1 cellular context compared by ENCODE assay signal in the genomic region with DNA sequence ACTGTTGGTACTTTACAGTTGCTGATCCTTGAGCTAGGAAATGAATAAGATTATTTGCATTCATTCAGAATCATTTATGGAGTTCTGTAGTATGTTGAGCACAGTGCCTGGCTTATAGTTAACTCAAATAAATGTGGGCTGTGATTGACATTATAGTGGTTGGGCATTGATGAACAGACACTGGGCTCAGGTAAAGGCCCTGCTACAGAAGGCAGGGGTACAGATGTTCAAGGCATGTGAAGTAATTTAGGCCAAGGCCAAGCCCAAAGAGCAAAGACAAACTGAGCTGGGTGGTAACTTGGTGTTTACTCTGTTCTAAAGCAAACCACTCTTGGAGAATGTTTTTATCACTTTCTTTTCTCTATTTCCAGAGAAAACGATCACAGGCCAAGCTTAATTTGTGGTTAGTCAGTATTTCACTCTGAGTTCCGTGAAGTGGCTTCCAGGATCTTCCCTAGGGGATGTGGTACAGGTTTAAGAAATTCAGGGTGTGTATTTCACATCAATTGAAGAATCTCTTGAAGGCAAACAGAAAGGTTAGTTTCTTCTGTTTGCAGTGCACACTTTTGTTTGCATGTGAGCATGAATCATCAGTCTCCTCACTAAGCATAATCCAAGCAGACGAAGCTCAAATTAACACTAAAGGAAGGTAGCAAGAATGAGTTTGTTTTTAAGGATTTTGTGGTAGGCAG.
TF ChIP-seq lines count a peak whose summit lies in the region.

No MANE protein-coding gene starts in this region.

TF ChIP-seq in HepG2, 621 proteins besides CTCF, POLR2A, EP300 and RAD21 (continued from another document and continues in another):
- TF ChIP-seq RORA (CRISPR knock-in tag; IDR thresholded peaks at IDR 0.05) (peak; percentile 96; the same call in 1 of the 2 replicates), MIER2 (CRISPR knock-in tag; IDR thresholded peaks at IDR 0.05) (no peak), ZNF205 (CRISPR knock-in tag; IDR thresholded peaks at IDR 0.05) (0 out of 2 replicates have a peak, but pooled peaks have one; percentile 55), ZBTB21 (CRISPR knock-in tag; IDR thresholded peaks at IDR 0.05) (no peak), HHEX (CRISPR knock-in tag; IDR thresholded peaks at IDR 0.05) (no peak), SOX5 (CRISPR knock-in tag; IDR thresholded peaks at IDR 0.05; ENCODE audit: borderline replicate concordance) (peak; percentile 36; the same call in 1 of the 2 replicates), ZNF883 (CRISPR knock-in tag; IDR thresholded peaks at IDR 0.05; ENCODE audit: not compliant biosample characterization) (no peak), ISL2 (CRISPR knock-in tag; IDR thresholded peaks at IDR 0.05) (peak; percentile 53; the same call in 1 of the 2 replicates), RFXANK (CRISPR knock-in tag; IDR thresholded peaks at IDR 0.05) (no peak), IKZF1 (IDR thresholded peaks at IDR 0.05) (no peak), ZNF350 (CRISPR knock-in tag; IDR thresholded peaks at IDR 0.05; ENCODE audit: borderline replicate concordance, low read depth) (no peak), ZNF34 (CRISPR knock-in tag; IDR thresholded peaks at IDR 0.05; ENCODE audit: borderline replicate concordance) (no peak), SKI (IDR thresholded peaks at IDR 0.05; ENCODE audit: partially characterized antibody) (no peak), RCOR2 (CRISPR knock-in tag; IDR thresholded peaks at IDR 0.05) (peak; percentile 51; the same call in 1 of the 2 replicates), ZNF484 (CRISPR knock-in tag; IDR thresholded peaks at IDR 0.05; ENCODE audit: borderline replicate concordance, low read depth) (no peak), ZFP36 (IDR thresholded peaks at IDR 0.05; ENCODE audit: borderline replicate concordance, low read depth, low read length, partially characterized antibody) (no peak), MEIS2 (CRISPR knock-in tag; IDR thresholded peaks at IDR 0.05) (no peak), ZSCAN29 (CRISPR knock-in tag; conservative IDR thresholded peaks at IDR 0.05) (no peak), NR2F1 (CRISPR knock-in tag; IDR thresholded peaks at IDR 0.05) (peak; percentile 14 to 83; a peak in 3 of 4 replicates), FOXA3 (CRISPR knock-in tag; IDR thresholded peaks at IDR 0.05) (peak; percentile 69), ZNF234 (CRISPR knock-in tag; conservative IDR thresholded peaks at IDR 0.05) (no peak), MBD4 (IDR thresholded peaks at IDR 0.05; ENCODE audit: borderline replicate concordance, low read length) (no peak), MAF1 (CRISPR knock-in tag; IDR thresholded peaks at IDR 0.05; ENCODE audit: borderline replicate concordance) (no peak), ZNF329 (CRISPR knock-in tag; IDR thresholded peaks at IDR 0.05; ENCODE audit: low read depth) (no peak), ZNF768 (CRISPR knock-in tag; IDR thresholded peaks at IDR 0.05) (no peak), TMF1 (CRISPR knock-in tag; IDR thresholded peaks at IDR 0.05; ENCODE audit: low read depth) (no peak), PHF8 (CRISPR knock-in tag; IDR thresholded peaks at IDR 0.05) (no peak)
- TF ChIP-seq, protein P1, sequence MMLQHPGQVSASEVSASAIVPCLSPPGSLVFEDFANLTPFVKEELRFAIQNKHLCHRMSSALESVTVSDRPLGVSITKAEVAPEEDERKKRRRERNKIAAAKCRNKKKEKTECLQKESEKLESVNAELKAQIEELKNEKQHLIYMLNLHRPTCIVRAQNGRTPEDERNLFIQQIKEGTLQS (CRISPR knock-in tag; IDR thresholded peaks at IDR 0.05) = peak; percentile 80; the same call in 1 of the 2 replicates
- TF ChIP-seq, protein P2, sequence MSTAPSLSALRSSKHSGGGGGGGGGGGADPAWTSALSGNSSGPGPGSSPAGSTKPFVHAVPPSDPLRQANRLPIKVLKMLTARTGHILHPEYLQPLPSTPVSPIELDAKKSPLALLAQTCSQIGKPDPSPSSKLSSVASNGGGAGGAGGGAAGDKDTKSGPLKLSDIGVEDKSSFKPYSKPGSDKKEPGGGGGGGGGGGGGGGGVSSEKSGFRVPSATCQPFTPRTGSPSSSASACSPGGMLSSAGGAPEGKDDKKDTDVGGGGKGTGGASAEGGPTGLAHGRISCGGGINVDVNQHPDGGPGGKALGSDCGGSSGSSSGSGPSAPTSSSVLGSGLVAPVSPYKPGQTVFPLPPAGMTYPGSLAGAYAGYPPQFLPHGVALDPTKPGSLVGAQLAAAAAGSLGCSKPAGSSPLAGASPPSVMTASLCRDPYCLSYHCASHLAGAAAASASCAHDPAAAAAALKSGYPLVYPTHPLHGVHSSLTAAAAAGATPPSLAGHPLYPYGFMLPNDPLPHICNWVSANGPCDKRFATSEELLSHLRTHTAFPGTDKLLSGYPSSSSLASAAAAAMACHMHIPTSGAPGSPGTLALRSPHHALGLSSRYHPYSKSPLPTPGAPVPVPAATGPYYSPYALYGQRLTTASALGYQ (CRISPR knock-in tag; IDR thresholded peaks at IDR 0.05) = no peak
- TF ChIP-seq, protein P3, sequence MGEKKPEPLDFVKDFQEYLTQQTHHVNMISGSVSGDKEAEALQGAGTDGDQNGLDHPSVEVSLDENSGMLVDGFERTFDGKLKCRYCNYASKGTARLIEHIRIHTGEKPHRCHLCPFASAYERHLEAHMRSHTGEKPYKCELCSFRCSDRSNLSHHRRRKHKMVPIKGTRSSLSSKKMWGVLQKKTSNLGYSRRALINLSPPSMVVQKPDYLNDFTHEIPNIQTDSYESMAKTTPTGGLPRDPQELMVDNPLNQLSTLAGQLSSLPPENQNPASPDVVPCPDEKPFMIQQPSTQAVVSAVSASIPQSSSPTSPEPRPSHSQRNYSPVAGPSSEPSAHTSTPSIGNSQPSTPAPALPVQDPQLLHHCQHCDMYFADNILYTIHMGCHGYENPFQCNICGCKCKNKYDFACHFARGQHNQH (CRISPR knock-in tag; IDR thresholded peaks at IDR 0.05) = no peak
- TF ChIP-seq, protein P4, sequence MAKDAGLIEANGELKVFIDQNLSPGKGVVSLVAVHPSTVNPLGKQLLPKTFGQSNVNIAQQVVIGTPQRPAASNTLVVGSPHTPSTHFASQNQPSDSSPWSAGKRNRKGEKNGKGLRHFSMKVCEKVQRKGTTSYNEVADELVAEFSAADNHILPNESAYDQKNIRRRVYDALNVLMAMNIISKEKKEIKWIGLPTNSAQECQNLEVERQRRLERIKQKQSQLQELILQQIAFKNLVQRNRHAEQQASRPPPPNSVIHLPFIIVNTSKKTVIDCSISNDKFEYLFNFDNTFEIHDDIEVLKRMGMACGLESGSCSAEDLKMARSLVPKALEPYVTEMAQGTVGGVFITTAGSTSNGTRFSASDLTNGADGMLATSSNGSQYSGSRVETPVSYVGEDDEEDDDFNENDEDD (CRISPR knock-in tag; IDR thresholded peaks at IDR 0.05; ENCODE audit: borderline replicate concordance) = no peak
- TF ChIP-seq, protein P5, sequence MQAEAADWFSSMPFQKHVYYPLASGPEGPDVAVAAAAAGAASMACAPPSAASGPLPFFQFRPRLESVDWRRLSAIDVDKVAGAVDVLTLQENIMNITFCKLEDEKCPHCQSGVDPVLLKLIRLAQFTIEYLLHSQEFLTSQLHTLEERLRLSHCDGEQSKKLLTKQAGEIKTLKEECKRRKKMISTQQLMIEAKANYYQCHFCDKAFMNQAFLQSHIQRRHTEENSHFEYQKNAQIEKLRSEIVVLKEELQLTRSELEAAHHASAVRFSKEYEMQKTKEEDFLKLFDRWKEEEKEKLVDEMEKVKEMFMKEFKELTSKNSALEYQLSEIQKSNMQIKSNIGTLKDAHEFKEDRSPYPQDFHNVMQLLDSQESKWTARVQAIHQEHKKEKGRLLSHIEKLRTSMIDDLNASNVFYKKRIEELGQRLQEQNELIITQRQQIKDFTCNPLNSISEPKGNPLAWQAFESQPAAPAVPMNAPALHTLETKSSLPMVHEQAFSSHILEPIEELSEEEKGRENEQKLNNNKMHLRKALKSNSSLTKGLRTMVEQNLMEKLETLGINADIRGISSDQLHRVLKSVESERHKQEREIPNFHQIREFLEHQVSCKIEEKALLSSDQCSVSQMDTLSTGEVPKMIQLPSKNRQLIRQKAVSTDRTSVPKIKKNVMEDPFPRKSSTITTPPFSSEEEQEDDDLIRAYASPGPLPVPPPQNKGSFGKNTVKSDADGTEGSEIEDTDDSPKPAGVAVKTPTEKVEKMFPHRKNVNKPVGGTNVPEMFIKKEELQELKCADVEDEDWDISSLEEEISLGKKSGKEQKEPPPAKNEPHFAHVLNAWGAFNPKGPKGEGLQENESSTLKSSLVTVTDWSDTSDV (CRISPR knock-in tag; IDR thresholded peaks at IDR 0.05) = no peak
- TF ChIP-seq, protein P6, sequence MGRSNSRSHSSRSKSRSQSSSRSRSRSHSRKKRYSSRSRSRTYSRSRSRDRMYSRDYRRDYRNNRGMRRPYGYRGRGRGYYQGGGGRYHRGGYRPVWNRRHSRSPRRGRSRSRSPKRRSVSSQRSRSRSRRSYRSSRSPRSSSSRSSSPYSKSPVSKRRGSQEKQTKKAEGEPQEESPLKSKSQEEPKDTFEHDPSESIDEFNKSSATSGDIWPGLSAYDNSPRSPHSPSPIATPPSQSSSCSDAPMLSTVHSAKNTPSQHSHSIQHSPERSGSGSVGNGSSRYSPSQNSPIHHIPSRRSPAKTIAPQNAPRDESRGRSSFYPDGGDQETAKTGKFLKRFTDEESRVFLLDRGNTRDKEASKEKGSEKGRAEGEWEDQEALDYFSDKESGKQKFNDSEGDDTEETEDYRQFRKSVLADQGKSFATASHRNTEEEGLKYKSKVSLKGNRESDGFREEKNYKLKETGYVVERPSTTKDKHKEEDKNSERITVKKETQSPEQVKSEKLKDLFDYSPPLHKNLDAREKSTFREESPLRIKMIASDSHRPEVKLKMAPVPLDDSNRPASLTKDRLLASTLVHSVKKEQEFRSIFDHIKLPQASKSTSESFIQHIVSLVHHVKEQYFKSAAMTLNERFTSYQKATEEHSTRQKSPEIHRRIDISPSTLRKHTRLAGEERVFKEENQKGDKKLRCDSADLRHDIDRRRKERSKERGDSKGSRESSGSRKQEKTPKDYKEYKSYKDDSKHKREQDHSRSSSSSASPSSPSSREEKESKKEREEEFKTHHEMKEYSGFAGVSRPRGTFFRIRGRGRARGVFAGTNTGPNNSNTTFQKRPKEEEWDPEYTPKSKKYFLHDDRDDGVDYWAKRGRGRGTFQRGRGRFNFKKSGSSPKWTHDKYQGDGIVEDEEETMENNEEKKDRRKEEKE (IDR thresholded peaks at IDR 0.05) = no peak
- TF ChIP-seq, protein P7, sequence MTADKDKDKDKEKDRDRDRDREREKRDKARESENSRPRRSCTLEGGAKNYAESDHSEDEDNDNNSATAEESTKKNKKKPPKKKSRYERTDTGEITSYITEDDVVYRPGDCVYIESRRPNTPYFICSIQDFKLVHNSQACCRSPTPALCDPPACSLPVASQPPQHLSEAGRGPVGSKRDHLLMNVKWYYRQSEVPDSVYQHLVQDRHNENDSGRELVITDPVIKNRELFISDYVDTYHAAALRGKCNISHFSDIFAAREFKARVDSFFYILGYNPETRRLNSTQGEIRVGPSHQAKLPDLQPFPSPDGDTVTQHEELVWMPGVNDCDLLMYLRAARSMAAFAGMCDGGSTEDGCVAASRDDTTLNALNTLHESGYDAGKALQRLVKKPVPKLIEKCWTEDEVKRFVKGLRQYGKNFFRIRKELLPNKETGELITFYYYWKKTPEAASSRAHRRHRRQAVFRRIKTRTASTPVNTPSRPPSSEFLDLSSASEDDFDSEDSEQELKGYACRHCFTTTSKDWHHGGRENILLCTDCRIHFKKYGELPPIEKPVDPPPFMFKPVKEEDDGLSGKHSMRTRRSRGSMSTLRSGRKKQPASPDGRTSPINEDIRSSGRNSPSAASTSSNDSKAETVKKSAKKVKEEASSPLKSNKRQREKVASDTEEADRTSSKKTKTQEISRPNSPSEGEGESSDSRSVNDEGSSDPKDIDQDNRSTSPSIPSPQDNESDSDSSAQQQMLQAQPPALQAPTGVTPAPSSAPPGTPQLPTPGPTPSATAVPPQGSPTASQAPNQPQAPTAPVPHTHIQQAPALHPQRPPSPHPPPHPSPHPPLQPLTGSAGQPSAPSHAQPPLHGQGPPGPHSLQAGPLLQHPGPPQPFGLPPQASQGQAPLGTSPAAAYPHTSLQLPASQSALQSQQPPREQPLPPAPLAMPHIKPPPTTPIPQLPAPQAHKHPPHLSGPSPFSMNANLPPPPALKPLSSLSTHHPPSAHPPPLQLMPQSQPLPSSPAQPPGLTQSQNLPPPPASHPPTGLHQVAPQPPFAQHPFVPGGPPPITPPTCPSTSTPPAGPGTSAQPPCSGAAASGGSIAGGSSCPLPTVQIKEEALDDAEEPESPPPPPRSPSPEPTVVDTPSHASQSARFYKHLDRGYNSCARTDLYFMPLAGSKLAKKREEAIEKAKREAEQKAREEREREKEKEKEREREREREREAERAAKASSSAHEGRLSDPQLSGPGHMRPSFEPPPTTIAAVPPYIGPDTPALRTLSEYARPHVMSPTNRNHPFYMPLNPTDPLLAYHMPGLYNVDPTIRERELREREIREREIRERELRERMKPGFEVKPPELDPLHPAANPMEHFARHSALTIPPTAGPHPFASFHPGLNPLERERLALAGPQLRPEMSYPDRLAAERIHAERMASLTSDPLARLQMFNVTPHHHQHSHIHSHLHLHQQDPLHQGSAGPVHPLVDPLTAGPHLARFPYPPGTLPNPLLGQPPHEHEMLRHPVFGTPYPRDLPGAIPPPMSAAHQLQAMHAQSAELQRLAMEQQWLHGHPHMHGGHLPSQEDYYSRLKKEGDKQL (CRISPR knock-in tag; IDR thresholded peaks at IDR 0.05; ENCODE audit: low read depth) = peak; percentile 32; the same call in 1 of the 2 replicates
- TF ChIP-seq, protein P8, sequence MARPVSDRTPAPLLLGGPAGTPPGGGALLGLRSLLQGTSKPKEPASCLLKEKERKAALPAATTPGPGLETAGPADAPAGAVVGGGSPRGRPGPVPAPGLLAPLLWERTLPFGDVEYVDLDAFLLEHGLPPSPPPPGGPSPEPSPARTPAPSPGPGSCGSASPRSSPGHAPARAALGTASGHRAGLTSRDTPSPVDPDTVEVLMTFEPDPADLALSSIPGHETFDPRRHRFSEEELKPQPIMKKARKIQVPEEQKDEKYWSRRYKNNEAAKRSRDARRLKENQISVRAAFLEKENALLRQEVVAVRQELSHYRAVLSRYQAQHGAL (CRISPR knock-in tag; IDR thresholded peaks at IDR 0.05; ENCODE audit: not compliant biosample characterization) = no peak
- TF ChIP-seq, protein P9, sequence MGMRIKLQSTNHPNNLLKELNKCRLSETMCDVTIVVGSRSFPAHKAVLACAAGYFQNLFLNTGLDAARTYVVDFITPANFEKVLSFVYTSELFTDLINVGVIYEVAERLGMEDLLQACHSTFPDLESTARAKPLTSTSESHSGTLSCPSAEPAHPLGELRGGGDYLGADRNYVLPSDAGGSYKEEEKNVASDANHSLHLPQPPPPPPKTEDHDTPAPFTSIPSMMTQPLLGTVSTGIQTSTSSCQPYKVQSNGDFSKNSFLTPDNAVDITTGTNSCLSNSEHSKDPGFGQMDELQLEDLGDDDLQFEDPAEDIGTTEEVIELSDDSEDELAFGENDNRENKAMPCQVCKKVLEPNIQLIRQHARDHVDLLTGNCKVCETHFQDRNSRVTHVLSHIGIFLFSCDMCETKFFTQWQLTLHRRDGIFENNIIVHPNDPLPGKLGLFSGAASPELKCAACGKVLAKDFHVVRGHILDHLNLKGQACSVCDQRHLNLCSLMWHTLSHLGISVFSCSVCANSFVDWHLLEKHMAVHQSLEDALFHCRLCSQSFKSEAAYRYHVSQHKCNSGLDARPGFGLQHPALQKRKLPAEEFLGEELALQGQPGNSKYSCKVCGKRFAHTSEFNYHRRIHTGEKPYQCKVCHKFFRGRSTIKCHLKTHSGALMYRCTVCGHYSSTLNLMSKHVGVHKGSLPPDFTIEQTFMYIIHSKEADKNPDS (CRISPR knock-in tag; IDR thresholded peaks at IDR 0.05) = no peak
- TF ChIP-seq, protein P10, sequence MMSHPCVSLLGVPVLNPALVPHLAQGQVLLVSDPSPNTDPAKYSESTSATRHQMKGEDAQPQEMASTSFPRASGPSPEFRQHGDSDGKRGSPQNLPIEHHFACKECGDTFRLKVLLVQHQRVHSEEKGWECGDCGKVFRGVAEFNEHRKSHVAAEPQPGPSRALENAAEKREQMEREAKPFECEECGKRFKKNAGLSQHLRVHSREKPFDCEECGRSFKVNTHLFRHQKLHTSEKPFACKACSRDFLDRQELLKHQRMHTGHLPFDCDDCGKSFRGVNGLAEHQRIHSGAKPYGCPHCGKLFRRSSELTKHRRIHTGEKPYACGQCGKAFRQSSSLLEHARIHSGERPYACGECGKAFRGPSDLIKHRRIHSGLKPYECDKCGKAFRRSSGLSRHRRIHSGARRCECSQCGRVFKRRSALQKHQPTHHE (CRISPR knock-in tag; IDR thresholded peaks at IDR 0.05; ENCODE audit: borderline replicate concordance) = no peak
